15 cellular contexts compared by ENCODE assay signal in genomic region chr12:52083638-52083996, GRCh38. TPM values are rescaled to one million over a fixed set of nuclear protein-coding genes. Genes with fewer than 3 reads are reported as not detected.
DNase-seq lines count a peak whose midpoint lies in the region; ATAC-seq, FAIRE-seq and TF ChIP-seq lines count a peak whose summit lies in the region.
"Had no signal": no experiment of that assay in that cellular context is flagged by ENCODE, and none has a peak within 500 bp of the region (broad histone marks: within the 10 kb centered on the region; RNA-seq: fewer than 3 reads in every experiment).

No MANE protein-coding gene starts in this region.

- DNase-seq in activated naive CD4-positive, alpha-beta T cell treated with anti-CD3 and anti-CD28 coated beads, Interleukin-2, amount 50 U/mL, for 16 hours: no peak
- DNase-seq in HTR-8/SVneo (ENCODE audit: insufficient read length, low spot score) (no peak), NCI-H2029 treated with DMSO at 0.1 percent for 48 hours (lab: John Stamatoyannopoulos, UW) (no peak), foreskin fibroblast (no peak)
- no peak for DNase-seq in stimulated activated naive B cell treated with anti-CD40 and anti-IgM and Interleukin-4, amounts not matched to agents 10 μg/mL and 1 μg/mL and 100 μg/mL, for 72 hours
- no peak for DNase-seq in activated T-helper 2 cell treated with anti-CD3 and anti-CD28 coated beads, Interferon-gamma antibody, Interleukin-2, Interleukin-4, amounts not matched to agents 10 μg/mL and 5 μg/mL and 100 μg/mL, durations not matched to agents 14 hours and 24 hours and 36 hours (ENCODE audit: low spot score)
- DNase-seq: esophagus squamous epithelium, kidney had no signal

- no peak for ATAC-seq in stimulated activated naive B cell treated with anti-CD40 and anti-IgM and Interleukin-4, amounts not matched to agents 10 μg/mL and 1 μg/mL and 100 μg/mL, for 72 hours (replicated peaks)

- FAIRE-seq in HTR-8/SVneo (lab: Jason Lieb, UNC): peak; percentile 86
- FAIRE-seq: kidney had no signal

- TF ChIP-seq CTCF in brain (conservative IDR thresholded peaks at IDR 0.05): peak in 1 of 2 experiments; percentile 53
- no peak for TF ChIP-seq CTCF in foreskin fibroblast (IDR thresholded peaks at IDR 0.05; ENCODE audit: low read depth, low read length)

- intact Hi-C loops in activated T-helper 2 cell treated with anti-CD3 and anti-CD28 coated beads, Interferon-gamma antibody, Interleukin-2, Interleukin-4, amounts not matched to agents 10 μg/mL and 5 μg/mL and 100 μg/mL, durations not matched to agents 14 hours and 24 hours and 36 hours (cut with micrococcal nuclease): loop anchor here (1.0 kb wide), 1 partner anchor 58 kb away; no protein-coding TSS in a partner anchor

- peaks cover 16% of the 10 kb centered on the region for H3K4me1 Mint-ChIP-seq in activated naive CD4-positive, alpha-beta T cell treated with anti-CD3 and anti-CD28 coated beads, Interleukin-2, amount 50 U/mL, for 24 hours
- H3K4me1 Mint-ChIP-seq in brain: peaks cover 45% of the 10 kb centered on the region
- H3K4me1 Mint-ChIP-seq in stimulated activated naive B cell treated with anti-CD40 and anti-IgM and Interleukin-4, amounts not matched to agents 10 μg/mL and 1 μg/mL and 100 μg/mL, for 72 hours: peaks cover 45 to 59% of the 10 kb centered on the region in 2 donors
- H3K4me1 Mint-ChIP-seq in activated T-helper 2 cell treated with anti-CD3 and anti-CD28 coated beads, Interferon-gamma antibody, Interleukin-2, Interleukin-4, amounts not matched to agents 10 μg/mL and 5 μg/mL and 100 μg/mL, durations not matched to agents 14 hours and 24 hours and 36 hours (ENCODE audit: low read depth): peaks cover 3% of the 10 kb centered on the region

- H3K4me3 Mint-ChIP-seq in activated naive CD4-positive, alpha-beta T cell treated with anti-CD3 and anti-CD28 coated beads, Interleukin-2, amount 50 U/mL, for 24 hours: no peak overlapping the region
- no peak overlapping the region for H3K4me3 Mint-ChIP-seq in brain
- H3K4me3 Mint-ChIP-seq in stimulated activated naive B cell treated with anti-CD40 and anti-IgM and Interleukin-4, amounts not matched to agents 10 μg/mL and 1 μg/mL and 100 μg/mL, for 72 hours: no peak overlapping the region
- H3K4me3 Mint-ChIP-seq in activated T-helper 2 cell treated with anti-CD3 and anti-CD28 coated beads, Interferon-gamma antibody, Interleukin-2, Interleukin-4, amounts not matched to agents 10 μg/mL and 5 μg/mL and 100 μg/mL, durations not matched to agents 14 hours and 24 hours and 36 hours (ENCODE audit: low read depth): no peak overlapping the region

- H3K27ac Mint-ChIP-seq in activated naive CD4-positive, alpha-beta T cell treated with anti-CD3 and anti-CD28 coated beads, Interleukin-2, amount 50 U/mL, for 24 hours: peak overlapping the region; percentile 42
- H3K27ac Mint-ChIP-seq in brain: peak overlapping the region in 4 of 5 experiments; percentile 15 to 89 (median 66)
- peak overlapping the region; percentile 32 for H3K27ac Mint-ChIP-seq in stimulated activated naive B cell treated with anti-CD40 and anti-IgM and Interleukin-4, amounts not matched to agents 10 μg/mL and 1 μg/mL and 100 μg/mL, for 72 hours
- H3K27ac Mint-ChIP-seq in activated T-helper 2 cell treated with anti-CD3 and anti-CD28 coated beads, Interferon-gamma antibody, Interleukin-2, Interleukin-4, amounts not matched to agents 10 μg/mL and 5 μg/mL and 100 μg/mL, durations not matched to agents 14 hours and 24 hours and 36 hours: no peak overlapping the region

- no peaks in the 10 kb centered on the region for H3K9me3 Mint-ChIP-seq in activated naive CD4-positive, alpha-beta T cell treated with anti-CD3 and anti-CD28 coated beads, Interleukin-2, amount 50 U/mL, for 24 hours
- peaks cover 0 to 6% (median 0%) of the 10 kb centered on the region in 5 experiments for H3K9me3 Mint-ChIP-seq in brain
- H3K9me3 Mint-ChIP-seq in stimulated activated naive B cell treated with anti-CD40 and anti-IgM and Interleukin-4, amounts not matched to agents 10 μg/mL and 1 μg/mL and 100 μg/mL, for 72 hours: no peaks in the 10 kb centered on the region
- H3K9me3 Mint-ChIP-seq in activated T-helper 2 cell treated with anti-CD3 and anti-CD28 coated beads, Interferon-gamma antibody, Interleukin-2, Interleukin-4, amounts not matched to agents 10 μg/mL and 5 μg/mL and 100 μg/mL, durations not matched to agents 14 hours and 24 hours and 36 hours: no peaks in the 10 kb centered on the region

- H3K27me3 Mint-ChIP-seq in activated naive CD4-positive, alpha-beta T cell treated with anti-CD3 and anti-CD28 coated beads, Interleukin-2, amount 50 U/mL, for 24 hours: peaks cover 3% of the 10 kb centered on the region
- H3K27me3 Mint-ChIP-seq in brain: peaks cover 33% of the 10 kb centered on the region
- peaks cover 11 to 20% of the 10 kb centered on the region in 2 donors for H3K27me3 Mint-ChIP-seq in stimulated activated naive B cell treated with anti-CD40 and anti-IgM and Interleukin-4, amounts not matched to agents 10 μg/mL and 1 μg/mL and 100 μg/mL, for 72 hours
- peaks cover 10% of the 10 kb centered on the region for H3K27me3 Mint-ChIP-seq in activated T-helper 2 cell treated with anti-CD3 and anti-CD28 coated beads, Interferon-gamma antibody, Interleukin-2, Interleukin-4, amounts not matched to agents 10 μg/mL and 5 μg/mL and 100 μg/mL, durations not matched to agents 14 hours and 24 hours and 36 hours (ENCODE audit: low read depth)

- peaks cover 2% of the 10 kb centered on the region for H3K36me3 Mint-ChIP-seq in activated naive CD4-positive, alpha-beta T cell treated with anti-CD3 and anti-CD28 coated beads, Interleukin-2, amount 50 U/mL, for 24 hours
- H3K36me3 Mint-ChIP-seq in brain: no peaks in the 10 kb centered on the region
- H3K36me3 Mint-ChIP-seq in stimulated activated naive B cell treated with anti-CD40 and anti-IgM and Interleukin-4, amounts not matched to agents 10 μg/mL and 1 μg/mL and 100 μg/mL, for 72 hours: peaks cover 6 to 18% of the 10 kb centered on the region in 2 donors
- H3K36me3 Mint-ChIP-seq in activated T-helper 2 cell treated with anti-CD3 and anti-CD28 coated beads, Interferon-gamma antibody, Interleukin-2, Interleukin-4, amounts not matched to agents 10 μg/mL and 5 μg/mL and 100 μg/mL, durations not matched to agents 14 hours and 24 hours and 36 hours (ENCODE audit: low read depth): peaks cover 5% of the 10 kb centered on the region

- no peak overlapping the region for H3K4me3 ChIP-seq in foreskin fibroblast (ENCODE audit: low read depth in 1 of 2, low read length in 2 of 2)
- H3K4me3 ChIP-seq: breast epithelium, colonic mucosa, esophagus squamous epithelium, lung, smooth muscle cell, thyroid gland had no signal

RNA-seq across cellular contexts. Expression of gene SMIM41, which starts 4.1 kb away (rescaled TPM):
- not detected for polyA plus RNA-seq in brain (ENCODE audit: insufficient read depth, low read depth, low replicate concordance)
- total RNA-seq in activated T-helper 2 cell treated with anti-CD3 and anti-CD28 coated beads, Interferon-gamma antibody, Interleukin-2, Interleukin-4, amounts not matched to agents 10 μg/mL and 5 μg/mL and 100 μg/mL, durations not matched to agents 14 hours and 24 hours and 36 hours: 0.14 and 0.16 TPM in 2 replicates
- total RNA-seq: smooth muscle cell had no signal
- polyA plus RNA-seq: smooth muscle cell had no signal

RNA-seq across cellular contexts. Expression of gene ATG101, which starts 13.8 kb away (rescaled TPM):
- polyA plus RNA-seq in brain (ENCODE audit: insufficient read depth, low read depth, low replicate concordance): 52.5 TPM
- total RNA-seq in activated T-helper 2 cell treated with anti-CD3 and anti-CD28 coated beads, Interferon-gamma antibody, Interleukin-2, Interleukin-4, amounts not matched to agents 10 μg/mL and 5 μg/mL and 100 μg/mL, durations not matched to agents 14 hours and 24 hours and 36 hours: 44.6 and 45.9 TPM in 2 replicates

RNA-seq across cellular contexts. Expression of gene NR4A1, which starts 32.4 kb away (rescaled TPM):
- 26.2 TPM for polyA plus RNA-seq in brain (ENCODE audit: insufficient read depth, low read depth, low replicate concordance)
- 134 and 139 TPM in 2 replicates for total RNA-seq in activated T-helper 2 cell treated with anti-CD3 and anti-CD28 coated beads, Interferon-gamma antibody, Interleukin-2, Interleukin-4, amounts not matched to agents 10 μg/mL and 5 μg/mL and 100 μg/mL, durations not matched to agents 14 hours and 24 hours and 36 hours
